In the genomic region with DNA sequence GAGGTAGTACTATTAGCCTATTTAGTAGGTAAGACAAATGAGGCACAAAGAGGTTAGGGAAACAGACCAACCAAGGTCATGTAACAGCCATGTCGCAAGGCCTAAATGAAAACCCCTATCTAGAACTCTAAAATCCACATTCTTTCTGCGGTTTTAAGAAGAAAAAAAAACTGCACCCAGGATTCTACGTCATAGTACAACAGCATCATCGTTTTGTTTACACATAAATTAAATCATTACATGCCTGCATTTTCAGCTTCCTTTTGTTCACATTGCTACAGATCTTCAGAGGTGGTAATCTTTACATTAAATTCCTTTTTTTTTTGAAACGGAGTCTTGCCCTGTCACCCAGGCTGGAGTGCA, we compare ENCODE assay signal across 10 cellular contexts. TPM values are rescaled to one million over a fixed set of nuclear protein-coding genes. Genes with fewer than 3 reads are reported as not detected.
DNase-seq lines count a peak whose midpoint lies in the region; ATAC-seq, FAIRE-seq and TF ChIP-seq lines count a peak whose summit lies in the region.
"Had no signal": no experiment of that assay in that cellular context is flagged by ENCODE, and none has a peak within 500 bp of the region (broad histone marks: within the 10 kb centered on the region; RNA-seq: fewer than 3 reads in every experiment).

No MANE protein-coding gene starts in this region.

- H3K9me3 ChIP-seq in CD4-positive, alpha-beta memory T cell (ENCODE audit: control insufficient read depth in 1 of 2, low read length in 2 of 2), result no peaks in the 10 kb centered on the region
- H3K9me3 ChIP-seq in IMR-90 (ENCODE audit: control insufficient read depth, insufficient read depth, low read length) (no peaks in the 10 kb centered on the region), GM12878 (replicated peaks; ENCODE audit: control insufficient read depth, insufficient read depth, low read length) (no peaks in the 10 kb centered on the region)

- H2AK9ac ChIP-seq in IMR-90 (replicated peaks; ENCODE audit: low read depth, low read length, poor library complexity), result no peak overlapping the region

- H3K9ac ChIP-seq in IMR-90 (ENCODE audit: low read depth, low read length), result no peak overlapping the region
- H3K9ac ChIP-seq in GM12878 (ENCODE audit: control insufficient read depth, insufficient read depth, low read length), result peak overlapping the region; percentile 95; the same call in 1 of the 2 replicates

- TF ChIP-seq RAD21 in IMR-90 (IDR thresholded peaks at IDR 0.05; ENCODE audit: low read length) (no peak), GM12878 (IDR thresholded peaks at IDR 0.05; ENCODE audit: insufficient read depth, low read depth, low read length) (no peak)

- H4K20me1 ChIP-seq in IMR-90 (ENCODE audit: insufficient read depth, low read length) (peaks cover 10% of the 10 kb centered on the region; the same call in 1 of the 2 replicates), GM12878 (ENCODE audit: control insufficient read depth, insufficient read depth) (no peaks in the 10 kb centered on the region)

- peaks cover 5 to 6% of the 10 kb centered on the region in 2 donors for H3K27me3 Mint-ChIP-seq in CD4-positive, alpha-beta memory T cell
- H3K27me3 Mint-ChIP-seq in natural killer cell (ENCODE audit: low read depth in 2 of 2), result peaks cover 14 to 26% of the 10 kb centered on the region in 2 donors

- peak overlapping the region; percentile 88 to 90 for H4K8ac ChIP-seq in IMR-90 (ENCODE audit: low read depth in 2 of 2, low read length in 2 of 2)

- peak overlapping the region; percentile 24; the same call in 1 of the 2 replicates for H3K18ac ChIP-seq in IMR-90 (ENCODE audit: low read depth, low read length)

- H4K5ac ChIP-seq in IMR-90 (ENCODE audit: low read depth, low read length), result peak overlapping the region; percentile 86

- no peak for FAIRE-seq in GM12878 (lab: Jason Lieb, UNC)

- DNase-seq in CD4-positive, alpha-beta memory T cell, result no peak
- DNase-seq in IMR-90 (peak; percentile 11), GM12878 (ENCODE audit: low read depth, low spot score) (no peak), natural killer cell (no peak), 8988T (no peak)
- DNase-seq: NCI-H1436 treated with DMSO at 0.1 percent for 48 hours had no signal

- ATAC-seq in IMR-90 (ENCODE audit: low read depth), result no peak
- ATAC-seq in GM12878, result no peak
- no peak for ATAC-seq in natural killer cell
- no peak for ATAC-seq in HG03045 (IDR thresholded peaks at IDR 0.05; ENCODE audit: unreplicated experiment)
- ATAC-seq in HG02642 (IDR thresholded peaks at IDR 0.05; ENCODE audit: poor library complexity, unreplicated experiment), result no peak
- ATAC-seq in HG02588 (IDR thresholded peaks at IDR 0.05; ENCODE audit: unreplicated experiment), result no peak

- CTCF ChIA-PET in CD4-positive, alpha-beta memory T cell (lab: Charles Lee; ENCODE audit: partially characterized antibody), result interaction anchor here (0.6 to 5.8 kb wide), 28 partner anchors 11 to 674 kb away, joined by 3 to 101 read pairs (median 4); a partner anchor contains a TSS
- CTCF ChIA-PET in IMR-90 (lab: Yijun Ruan, JAX), result interaction anchor here (0.6 to 1.7 kb wide), 10 partner anchors 12 to 507 kb away, joined by 3 to 9 read pairs (median 4); no protein-coding TSS in a partner anchor
- CTCF ChIA-PET in GM12878 (lab: Yijun Ruan, JAX), result interaction anchor here (0.6 to 6.0 kb wide), 33 partner anchors 11 to 469 kb away, joined by 3 to 66 read pairs (median 4); a partner anchor contains a TSS

- peaks cover 42% of the 10 kb centered on the region for H3K4me1 ChIP-seq in CD4-positive, alpha-beta memory T cell (ENCODE audit: insufficient read depth, low read length)
- H3K4me1 ChIP-seq in IMR-90 (ENCODE audit: control insufficient read depth, insufficient read depth, low read length) (peaks cover 4% of the 10 kb centered on the region), GM12878 (ENCODE audit: control insufficient read depth, insufficient read depth, low read length) (no peaks in the 10 kb centered on the region)

- no peak overlapping the region for H2BK15ac ChIP-seq in IMR-90 (ENCODE audit: low read depth, low read length)

- H2AFZ ChIP-seq in IMR-90 (replicated peaks; ENCODE audit: low read length, poor library complexity) (no peak overlapping the region), GM12878 (ENCODE audit: control insufficient read depth, low read depth, low read length) (peak overlapping the region; percentile 82)

- H3K36me3 Mint-ChIP-seq in CD4-positive, alpha-beta memory T cell, result peaks cover 8 to 30% of the 10 kb centered on the region in 2 donors
- no peaks in the 10 kb centered on the region for H3K36me3 Mint-ChIP-seq in natural killer cell

- peak overlapping the region; percentile 23; the same call in 1 of the 2 replicates for H2BK120ac ChIP-seq in IMR-90 (ENCODE audit: low read depth, low read length)

- WGBS in IMR-90 (ENCODE audit: extremely low coverage in 2 of 2, insufficient read length in 1 of 2), 2 experiments, result 88% methylated on average over 1 of the region's 5 CpGs; no CpG with 5 or more reads in 1 of the 2 experiments
- WGBS in GM12878 (ENCODE audit: insufficient coverage, insufficient replicate concordance, low lambda C conversion rate, missing lambda C conversion rate), result 48% methylated on average over 5 of the region's 5 CpGs

- no peak overlapping the region for H3K56ac ChIP-seq in IMR-90 (ENCODE audit: extremely low read depth, insufficient read depth, low read length)

- H2AK5ac ChIP-seq in IMR-90 (ENCODE audit: low read depth, low read length), result no peak overlapping the region

- peak overlapping the region; percentile 89 for H3K27ac ChIP-seq in CD4-positive, alpha-beta memory T cell (ENCODE audit: low read depth, low read length)
- H3K27ac ChIP-seq in IMR-90 (ENCODE audit: insufficient read depth, low read length), result no peak overlapping the region
- peak overlapping the region; percentile 87 for H3K27ac ChIP-seq in GM12878 (ENCODE audit: control insufficient read depth, insufficient read depth)

- peak overlapping the region; percentile 61; the same call in 1 of the 2 replicates for H3K14ac ChIP-seq in IMR-90 (replicated peaks; ENCODE audit: low read depth, low read length)

- H3K4me3 ChIP-seq in CD4-positive, alpha-beta memory T cell (ENCODE audit: low read length in 2 of 2), result peak overlapping the region in 1 of 2 donors; percentile 89
- H3K4me3 ChIP-seq in IMR-90 (ENCODE audit: insufficient read depth, low read depth, low read length), result no peak overlapping the region
- H3K4me3 ChIP-seq in GM12878, result 0 out of 2 replicates have a peak overlapping the region, but pooled peaks have one; percentile 86

- TF ChIP-seq EP300 in GM12878 (IDR thresholded peaks at IDR 0.05; ENCODE audit: borderline replicate concordance in 1 of 2, control insufficient read depth in 1 of 2, low read depth in 2 of 2, low read length in 2 of 2), result no peak

- H3K4me1 Mint-ChIP-seq in CD4-positive, alpha-beta memory T cell, result peaks cover 16 to 37% (median 24%) of the 10 kb centered on the region in 4 donors
- peaks cover 22 to 24% of the 10 kb centered on the region in 2 donors for H3K4me1 Mint-ChIP-seq in natural killer cell

- peaks cover 5% of the 10 kb centered on the region for H3K9me1 ChIP-seq in IMR-90 (ENCODE audit: insufficient read depth, low read length)

- dilution Hi-C loops in IMR-90 (cut with HindIII; ENCODE audit: low sequenced_read_pairs, unreplicated experiment), result no loop called here

- H3K4me2 ChIP-seq in IMR-90 (ENCODE audit: low read depth, low read length) (peak overlapping the region; percentile 77; the same call in 1 of the 2 replicates), GM12878 (ENCODE audit: control insufficient read depth, insufficient read depth) (peak overlapping the region; percentile 75)

- SMC1A ChIA-PET in GM12878 (lab: Charles Lee; ENCODE audit: uncharacterized antibody, unreplicated experiment), result interaction anchor here (0.7 to 2.6 kb wide), 11 partner anchors 15 to 673 kb away, joined by 3 to 12 read pairs (median 4); a partner anchor contains a TSS

- peaks cover 29% of the 10 kb centered on the region for H3K79me2 ChIP-seq in GM12878 (ENCODE audit: control insufficient read depth, insufficient read depth, low read length)

- BruUV-seq in IMR-90 (replicated peaks; lab: Mats Ljungman, UMichigan) (no TSS peak), GM12878 (replicated peaks; lab: Mats Ljungman, UMichigan) (no TSS peak)

- peak overlapping the region; percentile 14; the same call in 1 of the 2 replicates for H3K4ac ChIP-seq in IMR-90 (ENCODE audit: low read depth, low read length)

- peaks cover 18 to 28% of the 10 kb centered on the region in 2 experiments for H3K79me1 ChIP-seq in IMR-90 (ENCODE audit: low read depth in 1 of 2, low read length in 2 of 2)

- no peak overlapping the region for H4K91ac ChIP-seq in IMR-90 (ENCODE audit: insufficient read depth, low read depth, low read length)

- peaks cover 13% of the 10 kb centered on the region for H3K36me3 ChIP-seq in CD4-positive, alpha-beta memory T cell (ENCODE audit: insufficient read depth, low read length)
- H3K36me3 ChIP-seq in IMR-90 (ENCODE audit: control insufficient read depth, insufficient read depth, low read length), result peaks cover 6% of the 10 kb centered on the region
- H3K36me3 ChIP-seq in GM12878 (ENCODE audit: control insufficient read depth in 2 of 2, insufficient read depth in 2 of 2, low read length in 1 of 2), result peaks cover 0 to 3% of the 10 kb centered on the region in 2 experiments; a peak in 1 of 4 replicates

- peak overlapping the region; percentile 86 to 97 (median 95) for H3K27ac Mint-ChIP-seq in CD4-positive, alpha-beta memory T cell
- H3K27ac Mint-ChIP-seq in natural killer cell, result peak overlapping the region; percentile 84 to 89

- in situ Hi-C loops in IMR-90 (cut with MboI; ENCODE audit: low sequenced_read_pairs) (no loop called here), GM12878 (cut with MboI) (no loop called here)

- H3K4me3 Mint-ChIP-seq in CD4-positive, alpha-beta memory T cell, result peak overlapping the region; percentile 76 to 93 (median 90)
- H3K4me3 Mint-ChIP-seq in natural killer cell, result peak overlapping the region; percentile 85

- H2BK5ac ChIP-seq in IMR-90 (ENCODE audit: low read depth, low read length, poor library complexity, severe bottlenecking), result peak overlapping the region; percentile 58

- H3K9me3 Mint-ChIP-seq in CD4-positive, alpha-beta memory T cell, result no peaks in the 10 kb centered on the region
- H3K9me3 Mint-ChIP-seq in natural killer cell, result no peaks in the 10 kb centered on the region

- intact Hi-C loops in CD4-positive, alpha-beta memory T cell (cut with micrococcal nuclease), result loop anchor here (1.0 to 10.0 kb wide), 4 partner anchors 56 to 159 kb away; a partner anchor contains a TSS
- intact Hi-C loops in IMR-90 (cut with micrococcal nuclease), result no loop called here
- intact Hi-C loops in GM12878 (cut with micrococcal nuclease; ENCODE audit: unreplicated experiment), result no loop called here
- intact Hi-C loops in natural killer cell (cut with micrococcal nuclease), result loop anchor here (5.0 kb wide), 3 partner anchors 47 to 162 kb away; a partner anchor contains a TSS

- TF ChIP-seq POLR2A in IMR-90 (IDR thresholded peaks at IDR 0.05; ENCODE audit: low read depth, low read length), result no peak
- no peak for TF ChIP-seq POLR2A in GM12878 (IDR thresholded peaks at IDR 0.05; ENCODE audit: low read depth, low read length)

- POLR2A ChIA-PET in CD4-positive, alpha-beta memory T cell (lab: Charles Lee; ENCODE audit: partially characterized antibody), result interaction anchor here (0.6 to 3.8 kb wide), 11 partner anchors 13 to 112 kb away, joined by 3 to 42 read pairs (median 6); a partner anchor contains a TSS
- POLR2A ChIA-PET in IMR-90 (lab: Charles Lee; ENCODE audit: unreplicated experiment) (no interaction called here), GM12878 (lab: Charles Lee) (interaction anchor here (1.0 kb wide), 1 partner anchor 460 kb away, joined by 3 read pairs; no protein-coding TSS in a partner anchor)

- peaks cover 4% of the 10 kb centered on the region for H3K27me3 ChIP-seq in CD4-positive, alpha-beta memory T cell (ENCODE audit: insufficient read depth, low read length)
- H3K27me3 ChIP-seq in IMR-90 (ENCODE audit: control insufficient read depth, insufficient read depth, low read length) (no peaks in the 10 kb centered on the region), GM12878 (replicated peaks in 1 of 2; ENCODE audit: control insufficient read depth in 2 of 2, insufficient read depth in 2 of 2, low read length in 1 of 2) (no peaks in the 10 kb centered on the region)
- H3K27me3 ChIP-seq: cardiac muscle cell had no signal

- TF ChIP-seq CTCF in IMR-90 (conservative IDR thresholded peaks at IDR 0.05; ENCODE audit: low read depth, low read length) (no peak), GM12878 (IDR thresholded peaks at IDR 0.05 in 2 of 3, conservative IDR thresholded peaks at IDR 0.05 in 1 of 3; ENCODE audit: control insufficient read depth in 2 of 3, extremely low read depth in 1 of 3, insufficient read depth in 1 of 3, low read depth in 3 of 3, low read length in 3 of 3) (no peak), natural killer cell (IDR thresholded peaks at IDR 0.05) (no peak)

- peak overlapping the region; percentile 18; the same call in 1 of the 2 replicates for H3K23ac ChIP-seq in IMR-90 (ENCODE audit: low read depth, low read length)

- no peak overlapping the region for H2BK20ac ChIP-seq in IMR-90 (ENCODE audit: low read depth, low read length)

- RAD21 ChIA-PET in GM12878 (lab: Charles Lee; ENCODE audit: unreplicated experiment), result interaction anchor here (0.6 to 2.7 kb wide), 9 partner anchors 14 to 461 kb away, joined by 3 to 13 read pairs (median 3); a partner anchor contains a TSS

RNA-seq across cellular contexts. Expression of a gene that starts 0.5 kb away (rescaled TPM):
- total RNA-seq in CD4-positive, alpha-beta memory T cell, result 10 to 100 TPM; 65.7 to 68.1 TPM
- polyA plus RNA-seq in CD4-positive, alpha-beta memory T cell, result 100 to 1,000 TPM; 127 to 152 TPM
- total RNA-seq in IMR-90 (2012; rRNA removed), result 91.8 and 144 TPM in 2 replicates
- polyA plus RNA-seq in IMR-90 (2012; rRNA removed), result 86.6 and 87.0 TPM in 2 replicates
- polyA plus RNA-seq in IMR-90 (2012; cell fraction: cytosol; rRNA removed), result 36.9 and 48.4 TPM in 2 replicates
- polyA plus RNA-seq in IMR-90 (2012; cell fraction: nucleus; rRNA removed; ENCODE audit: low replicate concordance), result 30.8 and 43.7 TPM in 2 replicates
- 103 and 104 TPM in 2 replicates for total RNA-seq in GM12878 (2013; cell fraction: nucleolus; rRNA removed)
- total RNA-seq in GM12878 (2014; rRNA removed), result 107 and 108 TPM in 2 replicates
- 112 and 123 TPM in 2 replicates for total RNA-seq in GM12878 (2014; rRNA removed; fragmentation: Illumina TruSeq; extraction: Trizol)
- 89.4 and 91.5 TPM in 2 replicates for total RNA-seq in GM12878 (2021)
- polyA plus RNA-seq in GM12878 (2011; ENCODE audit: low read depth), result 40.4 TPM
- 68.7 and 79.2 TPM in 2 replicates for polyA plus RNA-seq in GM12878 (2011; rRNA removed)
- polyA plus RNA-seq in GM12878 (2011; cell fraction: cytosol; rRNA removed), result 35.8 and 50.6 TPM in 2 replicates
- 64.6 and 78.6 TPM in 2 replicates for polyA plus RNA-seq in GM12878 (2011; cell fraction: nucleus; rRNA removed)
- polyA plus RNA-seq in GM12878 (2012), result 70.4 and 92.1 TPM in 2 replicates
- polyA plus RNA-seq in GM12878 (2014; fragmentation: Illumina TruSeq; extraction: Trizol), result 106 and 119 TPM in 2 replicates
- polyA plus RNA-seq in GM12878 (2014; fragmentation: Nextera tagmentation; extraction: Ambion mirVana), result 100 to 1,000 TPM in 1 of 2 experiments, 10 to 100 TPM in 1; 84.3 to 124 TPM
- 101 and 105 TPM in 2 replicates for polyA plus RNA-seq in GM12878 (2014; rRNA removed)
- polyA plus RNA-seq in GM12878 (2016; fragmentation: Nextera tagmentation; extraction: Ambion mirVana), result 100 to 1,000 TPM; 196 to 199 TPM
- polyA minus RNA-seq in GM12878 (2011; rRNA and poly(A)+ RNA removed), result 39.0 and 53.7 TPM in 2 replicates
- polyA minus RNA-seq in GM12878 (2011; cell fraction: cytosol; rRNA and poly(A)+ RNA removed), result 18.6 and 21.1 TPM in 2 replicates
- polyA minus RNA-seq in GM12878 (2011; cell fraction: nucleus; rRNA and poly(A)+ RNA removed), result 51.1 and 84.2 TPM in 2 replicates
- 100 to 1,000 TPM in 2 of 3 donors, 10 to 100 TPM in 1; 84.4 to 105 (median 102) TPM for total RNA-seq in natural killer cell

Comparison
In these comparisons a context has a peak if more than half of its experiments do, and no peak if none do; other contexts are left out.
1. intact Hi-C loops: an anchor here in CD4-positive, alpha-beta memory T cell (1.0 to 10.0 kb wide) and natural killer cell (5.0 kb wide); none called in IMR-90 and GM12878.